Comparison of ENCODE assay signal across 26 cellular contexts in the genomic region with DNA sequence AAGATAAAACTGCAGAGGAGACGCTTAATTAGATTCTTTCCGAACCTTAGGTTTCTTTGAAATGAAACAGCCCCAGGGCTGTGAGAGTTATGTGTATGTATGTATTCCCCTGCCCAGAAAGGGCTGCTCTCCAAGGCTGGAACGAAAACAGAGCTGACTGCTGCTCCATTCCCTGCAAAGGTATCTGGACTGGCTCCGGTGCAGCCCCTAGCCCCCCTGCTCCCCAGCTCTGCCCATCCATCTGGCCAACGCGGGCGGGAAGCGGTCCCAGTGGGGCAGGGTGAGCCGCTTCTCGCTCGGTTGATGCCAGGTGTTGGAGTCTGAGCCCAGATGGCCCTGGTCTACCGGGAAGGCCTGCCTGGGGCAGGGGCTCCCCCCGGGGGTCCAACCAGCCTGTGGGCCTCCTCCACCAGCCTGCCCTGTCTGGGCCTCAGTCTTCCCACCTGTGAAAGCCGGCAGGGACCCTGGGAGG. TPM values are rescaled to one million over a fixed set of nuclear protein-coding genes. Genes with fewer than 3 reads are reported as not detected.
DNase-seq lines count a peak whose midpoint lies in the region; ATAC-seq and TF ChIP-seq lines count a peak whose summit lies in the region.
"Had no signal": no experiment of that assay in that cellular context is flagged by ENCODE, and none has a peak within 500 bp of the region (broad histone marks: within the 10 kb centered on the region; RNA-seq: fewer than 3 reads in every experiment).

No MANE protein-coding gene starts in this region.

- CTCF ChIA-PET in PC-9 (lab: Charles Lee) = no interaction called here

- TF ChIP-seq CTCF in brain microvascular endothelial cell (IDR thresholded peaks at IDR 0.05; ENCODE audit: low read depth, low read length, missing control alignments) (no peak), PC-9 (conservative IDR thresholded peaks at IDR 0.05) (no peak)

- no peak overlapping the region for H3K4me2 ChIP-seq in PC-9

- no peak overlapping the region for H3K4me3 Mint-ChIP-seq in stimulated activated memory B cell treated with anti-CD40 and anti-IgM and Interleukin-4, amounts not matched to agents 10 μg/mL and 1 μg/mL and 100 μg/mL, for 72 hours
- H3K4me3 Mint-ChIP-seq: CD14-positive monocyte; naive thymus-derived CD4-positive, alpha-beta T cell had no signal

- H3K9me3 Mint-ChIP-seq in stimulated activated memory B cell treated with anti-CD40 and anti-IgM and Interleukin-4, amounts not matched to agents 10 μg/mL and 1 μg/mL and 100 μg/mL, for 72 hours = no peaks in the 10 kb centered on the region
- H3K9me3 Mint-ChIP-seq: activated naive CD4-positive, alpha-beta T cell treated with anti-CD3 and anti-CD28 coated beads, Interleukin-2, amount 50 U/mL, for 72 hours; activated T-helper 2 cell treated with anti-CD3 and anti-CD28 coated beads, Interferon-gamma antibody, Interleukin-2, Interleukin-4, amounts not matched to agents 10 μg/mL and 5 μg/mL and 100 μg/mL, durations not matched to agents 14 hours and 24 hours and 36 hours; naive thymus-derived CD4-positive, alpha-beta T cell had no signal

- no peaks in the 10 kb centered on the region for H3K9me3 ChIP-seq in SJSA1 (replicated peaks)
- H3K9me3 ChIP-seq in PC-9 (ENCODE audit: insufficient read depth, low read depth) = no peaks in the 10 kb centered on the region

- intact Hi-C loops in PC-9 (cut with micrococcal nuclease; ENCODE audit: unreplicated experiment) = no loop called here

- no peak overlapping the region for H3K4me3 ChIP-seq in SJSA1
- H3K4me3 ChIP-seq in brain microvascular endothelial cell (ENCODE audit: low read depth, low read length) = no peak overlapping the region
- H3K4me3 ChIP-seq in PC-9 = no peak overlapping the region
- H3K4me3 ChIP-seq: heart left ventricle, right atrium auricular region had no signal

- no peaks in the 10 kb centered on the region for H3K9me2 ChIP-seq in PC-9 (ENCODE audit: insufficient read depth)

- no peak overlapping the region for H2AFZ ChIP-seq in PC-9

- H3K79me2 ChIP-seq in PC-9 (ENCODE audit: low read depth) = no peaks in the 10 kb centered on the region

- POLR2A ChIA-PET in PC-9 (lab: Charles Lee; ENCODE audit: unreplicated experiment) = no interaction called here

- peaks cover 40% of the 10 kb centered on the region for H3K27me3 Mint-ChIP-seq in stimulated activated memory B cell treated with anti-CD40 and anti-IgM and Interleukin-4, amounts not matched to agents 10 μg/mL and 1 μg/mL and 100 μg/mL, for 72 hours
- H3K27me3 Mint-ChIP-seq: naive thymus-derived CD4-positive, alpha-beta T cell had no signal

- peak; percentile 49 for ATAC-seq in stimulated activated memory B cell treated with anti-CD40 and anti-IgM and Interleukin-4, amounts not matched to agents 10 μg/mL and 1 μg/mL and 100 μg/mL, for 72 hours
- ATAC-seq: activated naive CD4-positive, alpha-beta T cell treated with anti-CD3 and anti-CD28 coated beads, Interleukin-2, amount 50 U/mL, for 72 hours; heart left ventricle; left colon; naive thymus-derived CD4-positive, alpha-beta T cell had no signal

- peaks cover 18% of the 10 kb centered on the region for H3K4me1 ChIP-seq in SJSA1 (replicated peaks)
- no peaks in the 10 kb centered on the region for H3K4me1 ChIP-seq in PC-9 (replicated peaks; ENCODE audit: insufficient read depth)
- H3K4me1 ChIP-seq: right atrium auricular region had no signal

- H3K36me3 ChIP-seq in SJSA1 = no peaks in the 10 kb centered on the region
- no peaks in the 10 kb centered on the region for H3K36me3 ChIP-seq in brain microvascular endothelial cell (replicated peaks)
- H3K36me3 ChIP-seq in PC-9 (ENCODE audit: low read depth) = no peaks in the 10 kb centered on the region
- H3K36me3 ChIP-seq: heart left ventricle, right atrium auricular region had no signal

- H3F3A ChIP-seq in PC-9 (ENCODE audit: insufficient read depth, low read depth) = no peaks in the 10 kb centered on the region

- H3K4me1 Mint-ChIP-seq in stimulated activated memory B cell treated with anti-CD40 and anti-IgM and Interleukin-4, amounts not matched to agents 10 μg/mL and 1 μg/mL and 100 μg/mL, for 72 hours = no peaks in the 10 kb centered on the region
- H3K4me1 Mint-ChIP-seq: CD14-positive monocyte; naive thymus-derived CD4-positive, alpha-beta T cell had no signal

- no peaks in the 10 kb centered on the region for H4K20me1 ChIP-seq in PC-9 (ENCODE audit: insufficient read depth)

- H3K27ac ChIP-seq in SJSA1 (peak overlapping the region; percentile 90), brain microvascular endothelial cell (no peak overlapping the region), PC-9 (no peak overlapping the region)
- H3K27ac ChIP-seq: right atrium auricular region had no signal

- no peaks in the 10 kb centered on the region; the same call in 1 of the 2 replicates for H3K27me3 ChIP-seq in SJSA1 (replicated peaks)
- H3K27me3 ChIP-seq in brain microvascular endothelial cell (replicated peaks) = no peaks in the 10 kb centered on the region
- no peaks in the 10 kb centered on the region for H3K27me3 ChIP-seq in PC-9 (ENCODE audit: insufficient read depth, low read depth)
- H3K27me3 ChIP-seq: heart left ventricle, right atrium auricular region had no signal

- no peak overlapping the region for H3K27ac Mint-ChIP-seq in stimulated activated memory B cell treated with anti-CD40 and anti-IgM and Interleukin-4, amounts not matched to agents 10 μg/mL and 1 μg/mL and 100 μg/mL, for 72 hours
- H3K27ac Mint-ChIP-seq: activated naive CD4-positive, alpha-beta T cell treated with anti-CD3 and anti-CD28 coated beads, Interleukin-2, amount 50 U/mL, for 72 hours; activated T-helper 2 cell treated with anti-CD3 and anti-CD28 coated beads, Interferon-gamma antibody, Interleukin-2, Interleukin-4, amounts not matched to agents 10 μg/mL and 5 μg/mL and 100 μg/mL, durations not matched to agents 14 hours and 24 hours and 36 hours; naive thymus-derived CD4-positive, alpha-beta T cell had no signal

- in situ Hi-C loops in brain microvascular endothelial cell (cut with HindIII; ENCODE audit: low pct_ligation_motif_present, low sequenced_read_pairs) = no loop called here

- no peaks in the 10 kb centered on the region for H3K36me3 Mint-ChIP-seq in stimulated activated memory B cell treated with anti-CD40 and anti-IgM and Interleukin-4, amounts not matched to agents 10 μg/mL and 1 μg/mL and 100 μg/mL, for 72 hours
- H3K36me3 Mint-ChIP-seq: activated naive CD4-positive, alpha-beta T cell treated with anti-CD3 and anti-CD28 coated beads, Interleukin-2, amount 50 U/mL, for 72 hours; CD14-positive monocyte; naive thymus-derived CD4-positive, alpha-beta T cell had no signal

- no TSS peak for BruUV-seq in PC-9 (replicated peaks; lab: Mats Ljungman, UMichigan)

- peak; percentile 59 for DNase-seq in EH (ENCODE audit: low read depth)
- DNase-seq in SJSA1 (ENCODE audit: low read depth in 1 of 2, low spot score in 2 of 2) = no peak
- DNase-seq in left kidney (ENCODE audit: low read depth, low spot score) = peak; percentile 50
- DNase-seq in brain microvascular endothelial cell = no peak
- DNase-seq in mesenteric fat pad (ENCODE audit: low spot score) = no peak
- DNase-seq in PC-9 = no peak
- DNase-seq in HuH-7 (ENCODE audit: low spot score) = no peak
- DNase-seq: activated CD4-positive, alpha-beta T cell treated with anti-CD3 and anti-CD28 coated beads, Interleukin-2, amount 50 U/mL, for 4 hours; activated CD8-positive, alpha-beta memory T cell treated with anti-CD3 and anti-CD28 coated beads, Interleukin-2, amount 50 U/mL, for 4 hours; KG1; mesenchymal stem cell; naive thymus-derived CD4-positive, alpha-beta T cell; NCI-H1417 treated with DMSO at 0.1 percent for 48 hours; NCI-H2107; NCI-H526; stimulated activated CD4-positive, alpha-beta T cell treated with anti-CD3 and anti-CD28 coated beads, Interleukin-12 subunit alpha, Interleukin-12 subunit beta, amount 100 ng/mL, for 4 hours; stimulated activated CD4-positive, alpha-beta T cell treated with anti-CD3 and anti-CD28 coated beads, Interleukin-4, amount 100 ng/mL, for 24 hours; stimulated activated naive CD4-positive, alpha-beta T cell; T-helper 9 cell had no signal

RNA-seq across cellular contexts. Expression of gene STX16, which starts 46.6 kb away (rescaled TPM):
- 26.2 and 32.7 TPM in 2 replicates for total RNA-seq in SJSA1 (2014; rRNA removed; shearing (Covaris generic))
- total RNA-seq in mesenteric fat pad (44.9 TPM), PC-9 (2021) (76.3 and 85.5 TPM in 2 replicates)

Comparison
In these comparisons a context has a peak if more than half of its experiments do, and no peak if none do; other contexts are left out.
1. DNase-seq: peak in EH (single experiment) and left kidney (single experiment); none in SJSA1 (0 of 2), brain microvascular endothelial cell (single experiment), mesenteric fat pad (single experiment), PC-9 (0 of 2) and HuH-7 (single experiment).